ENCODE assay signal across 1 cellular context in genomic region chr5:151591144-151591819, GRCh38.
TF ChIP-seq lines count a peak whose summit lies in the region.

Gene FAT2 (minus strand): TSS chr5:151591331. CDS start chr5:151568931, 22,400 bp downstream.

TF ChIP-seq in GM23338, 12 proteins besides CTCF, POLR2A, EP300 and RAD21 (continued from another document):
- no peak for TF ChIP-seq REST (IDR thresholded peaks at IDR 0.05; ENCODE audit: unreplicated experiment)
- no peak for TF ChIP-seq NANOG (IDR thresholded peaks at IDR 0.05; ENCODE audit: borderline replicate concordance)
- TF ChIP-seq ETS1 (IDR thresholded peaks at IDR 0.05), result no peak
- no peak for TF ChIP-seq ZNF462 (CRISPR knock-in tag; IDR thresholded peaks at IDR 0.05)
- no peak for TF ChIP-seq ZNF331 (CRISPR knock-in tag; IDR thresholded peaks at IDR 0.05; ENCODE audit: low read depth)
- no peak for TF ChIP-seq EZH2phosphoT487 (IDR thresholded peaks at IDR 0.05; ENCODE audit: unreplicated experiment)
- no peak for TF ChIP-seq STAT1 (IDR thresholded peaks at IDR 0.05; ENCODE audit: unreplicated experiment)
- TF ChIP-seq ZNF114 (CRISPR knock-in tag; IDR thresholded peaks at IDR 0.05), result no peak
- TF ChIP-seq POLR2AphosphoS5 (IDR thresholded peaks at IDR 0.05; ENCODE audit: low read depth), result no peak
TF ChIP-seq in GM23338: peak in this region for 0.
